Comparison of ENCODE assay signal across 20 cellular contexts in the genomic region with DNA sequence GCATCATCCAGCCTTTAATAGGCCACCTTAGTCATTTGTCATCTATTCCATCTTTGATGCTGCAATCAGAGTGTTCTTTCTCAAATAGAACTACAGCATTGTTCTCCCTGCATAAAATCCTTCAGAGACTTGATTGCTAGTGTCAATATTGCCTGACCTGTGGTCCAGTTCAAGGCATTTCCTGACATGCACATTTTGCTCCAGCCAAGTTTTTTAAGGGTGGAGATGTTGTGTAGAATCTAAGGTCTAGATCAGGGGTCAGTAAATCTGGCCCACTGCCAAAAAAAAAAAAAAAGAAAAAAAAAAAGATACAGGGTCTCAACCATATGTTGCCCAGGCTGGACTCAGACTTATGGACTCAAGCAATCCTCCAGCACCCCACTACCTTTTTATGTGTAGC.
"Had no signal": no experiment of that assay in that cellular context is flagged by ENCODE, and none has a peak within 500 bp of the region (broad histone marks: within the 10 kb centered on the region; RNA-seq: fewer than 3 reads in every experiment).

No MANE protein-coding gene starts in this region.

- H3K36me3 ChIP-seq: gastrocnemius medialis, ovary, thoracic aorta, tibial nerve, upper lobe of left lung had no signal

- H3K9me3 ChIP-seq: gastrocnemius medialis, ovary, thoracic aorta had no signal

- H3K4me3 ChIP-seq: gastrocnemius medialis, lung, ovary, psoas muscle, thoracic aorta, tibial nerve, upper lobe of left lung had no signal

- DNase-seq: effector CD8-positive, alpha-beta T cell; endodermal cell; foreskin fibroblast; gastrocnemius medialis; kidney; natural killer cell; occipital lobe; ovary; posterior cingulate gyrus; psoas muscle; right cardiac atrium; small intestine; stimulated activated CD4-positive, alpha-beta T cell treated with anti-CD3 and anti-CD28 coated beads, Interleukin-15, amount 100 ng/mL, for 24 hours; stimulated activated CD4-positive, alpha-beta T cell treated with anti-CD3 and anti-CD28 coated beads, Interleukin-2, amount 100 ng/mL, for 48 hours; stimulated activated naive B cell treated with anti-CD40 and anti-IgM and Interleukin-4, amounts not matched to agents 10 μg/mL and 1 μg/mL and 100 μg/mL, for 72 hours; upper lobe of left lung had no signal

- H3K27me3 ChIP-seq: gastrocnemius medialis, ovary, tibial nerve, upper lobe of left lung had no signal

- H3K27ac ChIP-seq: epithelial cell of prostate, gastrocnemius medialis, ovary, psoas muscle, thoracic aorta, tibial nerve, upper lobe of left lung had no signal

- H3K4me1 ChIP-seq: gastrocnemius medialis, psoas muscle, tibial nerve, upper lobe of left lung had no signal
